Comparison of ENCODE assay signal across 14 cellular contexts in genomic region chr4:20809796-20810195, GRCh38.
DNase-seq lines count a peak whose midpoint lies in the region; ATAC-seq and TF ChIP-seq lines count a peak whose summit lies in the region.
"Had no signal": no experiment of that assay in that cellular context is flagged by ENCODE, and none has a peak within 500 bp of the region (broad histone marks: within the 10 kb centered on the region; RNA-seq: fewer than 3 reads in every experiment).

No MANE protein-coding gene starts in this region.

- no peaks in the 10 kb centered on the region for H3K36me3 ChIP-seq in ascending aorta
- H3K36me3 ChIP-seq: BLaER1, vagina had no signal

- TF ChIP-seq CTCF in omental fat pad (IDR thresholded peaks at IDR 0.05) (no peak), ascending aorta (IDR thresholded peaks at IDR 0.05) (no peak)

- ATAC-seq in esophagus mucosa: peak; percentile 98
- peak; percentile 65 for ATAC-seq in omental fat pad (ENCODE audit: low FRiP score)
- ATAC-seq: activated naive CD4-positive, alpha-beta T cell treated with anti-CD3 and anti-CD28 coated beads, Interleukin-2, amount 50 U/mL, for 72 hours; stimulated activated naive B cell treated with anti-CD40 and anti-IgM and Interleukin-4, amounts not matched to agents 10 μg/mL and 1 μg/mL and 100 μg/mL, for 72 hours had no signal

- intact Hi-C loops in ascending aorta (cut with DNase I): no loop called here
- intact Hi-C loops in activated CD4-positive, alpha-beta T cell treated with anti-CD3 and anti-CD28 coated beads, Interleukin-2, amount 10 ng/mL, durations not matched to agents 24 days and 14 days (cut with micrococcal nuclease): no loop called here

- no peaks in the 10 kb centered on the region for H3K36me3 Mint-ChIP-seq in activated CD4-positive, alpha-beta T cell treated with anti-CD3 and anti-CD28 coated beads, Interleukin-2, amount 10 ng/mL, durations not matched to agents 24 days and 14 days (ENCODE audit: low read depth)
- H3K36me3 Mint-ChIP-seq: activated naive CD4-positive, alpha-beta T cell treated with anti-CD3 and anti-CD28 coated beads, Interleukin-2, amount 50 U/mL, for 72 hours; stimulated activated naive B cell treated with anti-CD40 and anti-IgM and Interleukin-4, amounts not matched to agents 10 μg/mL and 1 μg/mL and 100 μg/mL, for 72 hours had no signal

- H3K4me1 ChIP-seq in ascending aorta: no peaks in the 10 kb centered on the region
- H3K4me1 ChIP-seq: BLaER1, vagina had no signal

- no peak overlapping the region for H3K4me3 ChIP-seq in ascending aorta
- H3K4me3 ChIP-seq: BLaER1, vagina had no signal

- no peaks in the 10 kb centered on the region for H3K27me3 ChIP-seq in ascending aorta
- H3K27me3 ChIP-seq: BLaER1, vagina had no signal

- H3K9me3 Mint-ChIP-seq in activated CD4-positive, alpha-beta T cell treated with anti-CD3 and anti-CD28 coated beads, Interleukin-2, amount 10 ng/mL, durations not matched to agents 24 days and 14 days: no peaks in the 10 kb centered on the region
- H3K9me3 Mint-ChIP-seq: neural crest cell had no signal

- no peaks in the 10 kb centered on the region for H3K9me3 ChIP-seq in ascending aorta
- H3K9me3 ChIP-seq: BLaER1, vagina had no signal

- H3K4me3 Mint-ChIP-seq in activated CD4-positive, alpha-beta T cell treated with anti-CD3 and anti-CD28 coated beads, Interleukin-2, amount 10 ng/mL, durations not matched to agents 24 days and 14 days: no peak overlapping the region
- H3K4me3 Mint-ChIP-seq: neural crest cell; stimulated activated naive B cell treated with anti-CD40 and anti-IgM and Interleukin-4, amounts not matched to agents 10 μg/mL and 1 μg/mL and 100 μg/mL, for 72 hours had no signal

- H3K27ac Mint-ChIP-seq in activated CD4-positive, alpha-beta T cell treated with anti-CD3 and anti-CD28 coated beads, Interleukin-2, amount 10 ng/mL, durations not matched to agents 24 days and 14 days: no peak overlapping the region
- H3K27ac Mint-ChIP-seq: activated naive CD4-positive, alpha-beta T cell treated with anti-CD3 and anti-CD28 coated beads, Interleukin-2, amount 50 U/mL, for 72 hours; stimulated activated naive B cell treated with anti-CD40 and anti-IgM and Interleukin-4, amounts not matched to agents 10 μg/mL and 1 μg/mL and 100 μg/mL, for 72 hours had no signal

- no peaks in the 10 kb centered on the region for H3K4me1 Mint-ChIP-seq in activated CD4-positive, alpha-beta T cell treated with anti-CD3 and anti-CD28 coated beads, Interleukin-2, amount 10 ng/mL, durations not matched to agents 24 days and 14 days
- H3K4me1 Mint-ChIP-seq: neural crest cell; stimulated activated naive B cell treated with anti-CD40 and anti-IgM and Interleukin-4, amounts not matched to agents 10 μg/mL and 1 μg/mL and 100 μg/mL, for 72 hours had no signal

- H3K27me3 Mint-ChIP-seq in activated CD4-positive, alpha-beta T cell treated with anti-CD3 and anti-CD28 coated beads, Interleukin-2, amount 10 ng/mL, durations not matched to agents 24 days and 14 days: no peaks in the 10 kb centered on the region
- H3K27me3 Mint-ChIP-seq: stimulated activated naive B cell treated with anti-CD40 and anti-IgM and Interleukin-4, amounts not matched to agents 10 μg/mL and 1 μg/mL and 100 μg/mL, for 72 hours had no signal

- DNase-seq in HT1080 (ENCODE audit: low read depth) (peak; percentile 54), NCI-H526 (lab: John Stamatoyannopoulos, UW) (peak; percentile 8 to 41), omental fat pad (ENCODE audit: low spot score) (no peak), ascending aorta (ENCODE audit: low spot score in 2 of 2) (no peak), MV-4-11 (lab: John Stamatoyannopoulos, UW) (no peak)
- DNase-seq in activated CD4-positive, alpha-beta T cell treated with anti-CD3 and anti-CD28 coated beads, Interleukin-2, amount 10 ng/mL, durations not matched to agents 24 days and 14 days: no peak
- DNase-seq: caudate nucleus; NCI-H146; stimulated activated naive B cell treated with anti-CD40 and anti-IgM and Interleukin-4, amounts not matched to agents 10 μg/mL and 1 μg/mL and 100 μg/mL, for 72 hours had no signal

- H3K27ac ChIP-seq in ascending aorta: no peak overlapping the region
- H3K27ac ChIP-seq: BLaER1, vagina had no signal

Comparison
In these comparisons a context has a peak if more than half of its experiments do, and no peak if none do; other contexts are left out.
1. DNase-seq: peak in HT1080 (single experiment) and NCI-H526 (2 of 2); none in omental fat pad (single experiment), ascending aorta (0 of 2), activated CD4-positive, alpha-beta T cell treated with anti-CD3 and anti-CD28 coated beads, Interleukin-2, amount 10 ng/mL, durations not matched to agents 24 days and 14 days (single experiment) and MV-4-11 (single experiment).